ENCODE assay signal across 15 cellular contexts in the genomic region with DNA sequence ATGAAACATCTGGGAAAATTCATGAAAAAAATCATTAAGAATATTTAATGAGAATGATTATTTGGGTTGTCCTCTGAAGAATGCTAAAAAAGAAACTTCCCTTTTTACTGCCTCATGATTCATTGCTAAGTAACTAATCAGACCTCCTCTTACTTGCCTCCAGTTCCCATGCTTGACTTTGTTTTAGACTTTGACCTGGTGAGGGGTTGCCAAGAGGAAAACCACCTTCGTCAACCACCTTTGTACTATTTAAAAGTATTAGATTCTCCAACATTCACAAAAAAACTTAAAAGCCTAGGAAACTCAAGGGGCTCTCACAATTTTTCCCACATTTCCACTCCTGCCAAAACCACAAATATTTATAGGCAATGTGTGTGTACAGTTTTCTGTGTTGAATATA.
"Had no signal": no experiment of that assay in that cellular context is flagged by ENCODE, and none has a peak within 500 bp of the region (broad histone marks: within the 10 kb centered on the region; RNA-seq: fewer than 3 reads in every experiment).

No MANE protein-coding gene starts in this region.

- H3K27ac ChIP-seq: body of pancreas, colonic mucosa, esophagus muscularis mucosa, skin epidermis, WERI-Rb-1 had no signal

- H3K4me3 ChIP-seq: body of pancreas, colonic mucosa, esophagus muscularis mucosa, skin epidermis had no signal

- H3K9me3 ChIP-seq: body of pancreas, colonic mucosa, esophagus muscularis mucosa had no signal

- H3K4me1 ChIP-seq: body of pancreas, colonic mucosa, esophagus muscularis mucosa had no signal

- DNase-seq: activated CD4-positive, alpha-beta memory T cell treated with anti-CD3 and anti-CD28 coated beads for 36 hours; activated CD8-positive, alpha-beta memory T cell treated with anti-CD3 and anti-CD28 coated beads, Interleukin-2, amount 10 ng/mL, durations not matched to agents 7 days and 5 days; activated naive CD4-positive, alpha-beta T cell treated with anti-CD3 and anti-CD28 coated beads, Interleukin-2, amount 10 ng/mL, durations not matched to agents 7 days and 5 days; activated T-cell treated with anti-CD3 and anti-CD28 coated beads, Interleukin-2, amount 50 U/mL, for 1 hour; body of pancreas; central memory CD4-positive, alpha-beta T cell; colonic mucosa; hippocampal formation; kidney; nucleus accumbens; posterior cingulate gyrus; T1000; WERI-Rb-1 had no signal

- H3K36me3 ChIP-seq: colonic mucosa, esophagus muscularis mucosa, WERI-Rb-1 had no signal

- H3K27me3 ChIP-seq: body of pancreas, colonic mucosa, esophagus muscularis mucosa had no signal
